ENCODE assay signal across 9 cellular contexts in the genomic region with DNA sequence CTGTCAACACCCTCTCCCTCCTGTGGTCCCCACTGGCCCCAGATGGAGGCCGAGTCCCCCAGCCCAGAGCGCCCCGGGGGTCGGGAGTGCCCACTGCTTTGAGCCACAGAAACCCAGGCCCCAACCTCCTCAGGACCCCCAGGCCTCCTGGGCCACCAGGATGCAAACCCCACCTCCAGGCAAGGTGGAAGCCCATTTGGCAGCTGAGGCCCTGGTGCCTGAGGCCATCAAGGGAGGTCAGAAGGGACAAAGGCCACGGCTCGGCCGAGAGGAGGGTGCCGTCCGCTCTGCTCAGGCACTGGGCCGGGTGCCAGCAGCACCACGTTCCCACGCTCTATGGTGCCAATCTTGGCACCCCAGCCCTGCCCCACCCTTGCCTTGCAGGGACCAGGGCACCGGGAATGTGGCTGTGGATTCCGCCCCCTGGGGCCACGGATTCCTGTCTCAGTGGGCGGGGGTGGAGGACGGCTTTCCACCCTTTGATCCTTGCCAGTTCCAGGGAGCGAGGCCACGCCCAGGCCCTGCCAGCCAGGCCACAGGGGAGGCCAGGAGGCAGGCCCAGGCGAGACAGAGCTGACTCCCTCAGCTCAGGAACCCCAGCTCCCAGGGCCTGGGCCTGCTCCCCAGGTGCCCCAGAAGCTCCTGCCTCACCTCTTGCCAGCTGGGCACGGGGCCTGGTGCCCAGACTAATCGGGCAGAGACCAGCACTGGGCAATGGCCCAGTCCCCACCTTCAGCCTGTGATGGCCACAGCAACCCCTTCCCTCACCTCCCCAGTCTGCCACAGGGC. TPM values are rescaled to one million over a fixed set of nuclear protein-coding genes. Genes with fewer than 3 reads are reported as not detected.
DNase-seq lines count a peak whose midpoint lies in the region; ATAC-seq, FAIRE-seq and TF ChIP-seq lines count a peak whose summit lies in the region.
"Had no signal": no experiment of that assay in that cellular context is flagged by ENCODE, and none has a peak within 500 bp of the region (broad histone marks: within the 10 kb centered on the region; RNA-seq: fewer than 3 reads in every experiment).

No MANE protein-coding gene starts in this region.

- peak overlapping the region in 2 of 4 donors; percentile 61 to 82 for H3K4me3 ChIP-seq in esophagus squamous epithelium
- peak overlapping the region in 1 of 4 donors; percentile 74 for H3K4me3 ChIP-seq in pancreas
- no peak overlapping the region for H3K4me3 ChIP-seq in OCI-LY7 (ENCODE audit: low read depth, low read length, poor library complexity, severe bottlenecking)

- no peak overlapping the region for H3K27ac Mint-ChIP-seq in activated CD8-positive, alpha-beta T cell treated with anti-CD3 and anti-CD28 coated beads for 36 hours
- H3K27ac Mint-ChIP-seq: dendritic cell treated with granulocyte-macrophage colony-stimulating factor and Interleukin-4, amounts not matched to agents 40 ng/mL and 50 ng/mL, for 4 days had no signal

- no peaks in the 10 kb centered on the region for H4K20me1 ChIP-seq in OCI-LY7 (ENCODE audit: insufficient read depth, low read length)

- intact Hi-C loops in esophagus squamous epithelium (cut with DNase I) (loop anchor here (5.0 to 10.0 kb wide), 2 partner anchors 76 to 193 kb away; partner anchors contain the start of gene JAG2), pancreas (cut with DNase I) (loop anchor here in 2 of 3 donors (5.0 to 10.0 kb wide), 2 partner anchors 73 to 96 kb away; partner anchors contain the start of gene JAG2 (in 1 of the 2)), OCI-LY7 (cut with micrococcal nuclease; ENCODE audit: unreplicated experiment) (loop anchor here (5.0 kb wide), 1 partner anchor 91 kb away; the partner anchor contains the start of gene NUDT14)
- intact Hi-C loops in activated CD8-positive, alpha-beta T cell treated with anti-CD3 and anti-CD28 coated beads for 36 hours (cut with micrococcal nuclease): loop anchor here (5.0 kb wide), 1 partner anchor 261 kb away; no protein-coding TSS in a partner anchor

- no peaks in the 10 kb centered on the region for H3K9me3 Mint-ChIP-seq in activated CD8-positive, alpha-beta T cell treated with anti-CD3 and anti-CD28 coated beads for 36 hours
- H3K9me3 Mint-ChIP-seq: dendritic cell treated with granulocyte-macrophage colony-stimulating factor and Interleukin-4, amounts not matched to agents 40 ng/mL and 50 ng/mL, for 4 days had no signal

- H3K79me2 ChIP-seq in OCI-LY7 (ENCODE audit: insufficient read depth, low read depth, low read length): no peaks in the 10 kb centered on the region

- POLR2A ChIA-PET in OCI-LY7 (lab: Charles Lee): no interaction called here
- POLR2A ChIA-PET in activated CD8-positive, alpha-beta T cell treated with anti-CD3 and anti-CD28 coated beads for 36 hours (lab: Charles Lee): interaction anchor here (0.7 kb wide), 1 partner anchor 26 kb away, joined by 3 read pairs; no protein-coding TSS in a partner anchor

- CTCF ChIA-PET in OCI-LY7 (lab: Charles Lee; ENCODE audit: unreplicated experiment): no interaction called here
- CTCF ChIA-PET in activated CD8-positive, alpha-beta T cell treated with anti-CD3 and anti-CD28 coated beads for 36 hours (lab: Charles Lee): interaction anchor here (0.7 to 3.5 kb wide), 19 partner anchors 11 to 260 kb away, joined by 3 to 31 read pairs (median 5); partner anchors contain the start of genes CDCA4 and GPR132

- H3K36me3 ChIP-seq in esophagus squamous epithelium: no peaks in the 10 kb centered on the region
- no peaks in the 10 kb centered on the region for H3K36me3 ChIP-seq in pancreas
- H3K36me3 ChIP-seq in OCI-LY7 (ENCODE audit: insufficient read depth, low read length): no peaks in the 10 kb centered on the region

- H2AFZ ChIP-seq in OCI-LY7 (ENCODE audit: low read length): no peak overlapping the region

- H3K27ac ChIP-seq in esophagus squamous epithelium (peak overlapping the region; percentile 82 to 94 (median 88)), pancreas (peak overlapping the region; percentile 89 to 92 (median 91)), OCI-LY7 (ENCODE audit: low read depth, low read length, poor library complexity, severe bottlenecking) (no peak overlapping the region)

- peak in 1 of 4 donors; percentile 42 for TF ChIP-seq POLR2A in esophagus squamous epithelium (IDR thresholded peaks at IDR 0.05)

- no peaks in the 10 kb centered on the region for H3K36me3 Mint-ChIP-seq in activated CD8-positive, alpha-beta T cell treated with anti-CD3 and anti-CD28 coated beads for 36 hours (ENCODE audit: low read depth)

- no TSS peak for BruUV-seq in OCI-LY7 (replicated peaks; lab: Mats Ljungman, UMichigan)

- no peak overlapping the region for H3K4me2 ChIP-seq in OCI-LY7 (ENCODE audit: low read length)

- H3K27me3 ChIP-seq in esophagus squamous epithelium (peaks cover 0 to 72% (median 0%) of the 10 kb centered on the region in 4 donors), pancreas (no peaks in the 10 kb centered on the region)

- peak; percentile 69 for DNase-seq in COR-L47 (lab: John Stamatoyannopoulos, UW)
- peak; percentile 93 for DNase-seq in NCI-H460 (ENCODE audit: extremely low read depth, low read depth)
- DNase-seq in esophagus squamous epithelium (lab: John Stamatoyannopoulos, UW): no peak
- DNase-seq in pancreas: peak; percentile 88 to 96 (median 91)
- no peak for DNase-seq in OCI-LY7 (ENCODE audit: low spot score)
- no peak for DNase-seq in activated CD8-positive, alpha-beta T cell treated with anti-CD3 and anti-CD28 coated beads for 36 hours
- no peak for DNase-seq in NCI-H2081 treated with DMSO at 0.1 percent for 48 hours (lab: John Stamatoyannopoulos, UW)

- peak; percentile 62 to 74 (median 68) for ATAC-seq in pancreas
- no peak for ATAC-seq in HG03280 (IDR thresholded peaks at IDR 0.05; ENCODE audit: unreplicated experiment)
- no peak for ATAC-seq in activated CD8-positive, alpha-beta T cell treated with anti-CD3 and anti-CD28 coated beads for 36 hours

- no peaks in the 10 kb centered on the region for H3K9me3 ChIP-seq in esophagus squamous epithelium
- H3K9me3 ChIP-seq in pancreas: no peaks in the 10 kb centered on the region
- H3K9me3 ChIP-seq in OCI-LY7 (ENCODE audit: low read length): no peaks in the 10 kb centered on the region

- TF ChIP-seq CTCF in esophagus squamous epithelium (IDR thresholded peaks at IDR 0.05) (no peak), pancreas (IDR thresholded peaks at IDR 0.05) (no peak), OCI-LY7 (conservative IDR thresholded peaks at IDR 0.05; ENCODE audit: low read length) (no peak)
- no peak for TF ChIP-seq CTCF in activated CD8-positive, alpha-beta T cell treated with anti-CD3 and anti-CD28 coated beads for 36 hours (IDR thresholded peaks at IDR 0.05)

- no peak for FAIRE-seq in pancreas (lab: Jason Lieb, UNC)

- H3K9me2 ChIP-seq in OCI-LY7 (ENCODE audit: insufficient read depth, low read length): no peaks in the 10 kb centered on the region

- H3K4me1 Mint-ChIP-seq in activated CD8-positive, alpha-beta T cell treated with anti-CD3 and anti-CD28 coated beads for 36 hours (ENCODE audit: low read depth): peaks cover 20% of the 10 kb centered on the region

- WGBS in esophagus squamous epithelium, 2 donors: 11 to 20% methylated on average over 2 of the region's 22 CpGs
- WGBS in pancreas, 2 donors: 14 to 27% methylated on average over 21 to 22 of the region's 22 CpGs

- H3K27me3 Mint-ChIP-seq in activated CD8-positive, alpha-beta T cell treated with anti-CD3 and anti-CD28 coated beads for 36 hours: no peaks in the 10 kb centered on the region

- H3K4me3 Mint-ChIP-seq in activated CD8-positive, alpha-beta T cell treated with anti-CD3 and anti-CD28 coated beads for 36 hours: no peak overlapping the region
- H3K4me3 Mint-ChIP-seq: dendritic cell treated with granulocyte-macrophage colony-stimulating factor and Interleukin-4, amounts not matched to agents 40 ng/mL and 50 ng/mL, for 4 days had no signal

- H3K4me1 ChIP-seq in esophagus squamous epithelium (peaks cover 55 to 87% (median 62%) of the 10 kb centered on the region in 3 donors), pancreas (peaks cover 19 to 40% (median 32%) of the 10 kb centered on the region in 3 donors), OCI-LY7 (ENCODE audit: insufficient read depth, low read length, poor library complexity, severe bottlenecking) (no peaks in the 10 kb centered on the region)

RNA-seq across cellular contexts. Expression of gene GPR132, which starts 26.3 kb away (rescaled TPM):
- total RNA-seq in NCI-H460 (2014; rRNA removed; shearing (Covaris generic)): 0.78 TPM in 1 of 2 replicates, not detected in the other
- polyA plus RNA-seq in NCI-H460 (2014; cell fraction: nucleus; rRNA removed): 0.18 TPM in 1 of 2 replicates, not detected in the other
- total RNA-seq in esophagus squamous epithelium (1 to 10 TPM in 3 of 4 donors, under 1 TPM in 1; 0.79 to 5.0 (median 1.6) TPM), pancreas (1 to 10 TPM in 2 of 6 donors, under 1 TPM in 4; 0.14 to 2.3 (median 0.76) TPM), OCI-LY7 (2022) (1.9 and 3.0 TPM in 2 replicates)
- polyA plus RNA-seq in pancreas: under 1 TPM; 0.38 to 0.46 TPM
- total RNA-seq in OCI-LY7 (2014; rRNA removed; shearing (Covaris generic)): 0.10 and 1.0 TPM in 2 replicates
- 10 to 100 TPM; 15.1 to 16.4 TPM for total RNA-seq in activated CD8-positive, alpha-beta T cell treated with anti-CD3 and anti-CD28 coated beads for 36 hours

Comparison
In these comparisons a context has a peak if more than half of its experiments do, and no peak if none do; other contexts are left out.
1. DNase-seq: peak in COR-L47 (single experiment), NCI-H460 (single experiment) and pancreas (6 of 6); none in esophagus squamous epithelium (single experiment), OCI-LY7 (single experiment), activated CD8-positive, alpha-beta T cell treated with anti-CD3 and anti-CD28 coated beads for 36 hours (single experiment) and NCI-H2081 treated with DMSO at 0.1 percent for 48 hours (single experiment).
2. ATAC-seq: peak in pancreas (4 of 4); none in HG03280 (single experiment) and activated CD8-positive, alpha-beta T cell treated with anti-CD3 and anti-CD28 coated beads for 36 hours (single experiment).